In genomic region chr3:57127849-57128566, GRCh38 we compare ENCODE assay signal across 11 cellular contexts. TPM values are rescaled to one million over a fixed set of nuclear protein-coding genes. Genes with fewer than 3 reads are reported as not detected.
DNase-seq lines count a peak whose midpoint lies in the region; TF ChIP-seq lines count a peak whose summit lies in the region.
"Had no signal": no experiment of that assay in that cellular context is flagged by ENCODE, and none has a peak within 500 bp of the region (broad histone marks: within the 10 kb centered on the region; RNA-seq: fewer than 3 reads in every experiment).

No MANE protein-coding gene starts in this region.

- H3K4me3 Mint-ChIP-seq in nephron progenitor cell (peak overlapping the region; percentile 69), immature natural killer cell (no peak overlapping the region)
- H3K4me3 Mint-ChIP-seq: naive thymus-derived CD8-positive, alpha-beta T cell had no signal

- H3K36me3 Mint-ChIP-seq in nephron progenitor cell (ENCODE audit: low read depth) = peaks cover 16% of the 10 kb centered on the region
- H3K36me3 Mint-ChIP-seq in immature natural killer cell = no peaks in the 10 kb centered on the region
- H3K36me3 Mint-ChIP-seq: naive thymus-derived CD8-positive, alpha-beta T cell had no signal

- H3K27ac Mint-ChIP-seq in nephron progenitor cell (peak overlapping the region; percentile 100), immature natural killer cell (no peak overlapping the region)
- H3K27ac Mint-ChIP-seq: naive thymus-derived CD8-positive, alpha-beta T cell had no signal

- DNase-seq in NCI-H82 (lab: John Stamatoyannopoulos, UW) (peak; percentile 94), fibroblast of mammary gland (ENCODE audit: low read depth) (peak; percentile 94), nephron progenitor cell (peak; percentile 37), immature natural killer cell (no peak), HuH-7 (ENCODE audit: low spot score) (no peak), NOMO-1 (lab: John Stamatoyannopoulos, UW; ENCODE audit: unreplicated experiment in 2 of 2) (no peak)
- no peak for DNase-seq in central memory CD4-positive, alpha-beta T cell
- DNase-seq: activated T-cell treated with anti-CD3 and anti-CD28 coated beads for 4 hours; naive thymus-derived CD8-positive, alpha-beta T cell; NCI-H1417 treated with DMSO at 0.1 percent for 48 hours; T1000 had no signal

- peak overlapping the region; percentile 28 for H3K4me3 ChIP-seq in fibroblast of mammary gland (ENCODE audit: control insufficient read depth, low read depth, low read length)

- H3K27me3 Mint-ChIP-seq in nephron progenitor cell (ENCODE audit: low read depth, poor library complexity) = no peaks in the 10 kb centered on the region
- H3K27me3 Mint-ChIP-seq in immature natural killer cell (ENCODE audit: low read depth in 3 of 3) = peaks cover 3 to 6% (median 6%) of the 10 kb centered on the region in 3 donors

- H3K9me3 Mint-ChIP-seq in nephron progenitor cell (no peaks in the 10 kb centered on the region), immature natural killer cell (no peaks in the 10 kb centered on the region)
- H3K9me3 Mint-ChIP-seq: naive thymus-derived CD8-positive, alpha-beta T cell had no signal

- H3K4me1 Mint-ChIP-seq in nephron progenitor cell (peaks cover 97% of the 10 kb centered on the region), immature natural killer cell (peaks cover 5 to 8% of the 10 kb centered on the region in 2 donors)

- TF ChIP-seq CTCF in fibroblast of mammary gland (conservative IDR thresholded peaks at IDR 0.05; ENCODE audit: control insufficient read depth, insufficient read depth, low read depth, low read length) (no peak), nephron progenitor cell (IDR thresholded peaks at IDR 0.05) (no peak)

RNA-seq across cellular contexts. Expression of gene IL17RD, which starts 37.1 kb away (rescaled TPM):
- polyA plus RNA-seq in immature natural killer cell = not detected
- polyA plus RNA-seq: naive thymus-derived CD8-positive, alpha-beta T cell had no signal

Comparison
In these comparisons a context has a peak if more than half of its experiments do, and no peak if none do; other contexts are left out.
1. DNase-seq: peak in NCI-H82 (single experiment), fibroblast of mammary gland (single experiment) and nephron progenitor cell (single experiment); none in immature natural killer cell (0 of 3), HuH-7 (single experiment), central memory CD4-positive, alpha-beta T cell (single experiment) and NOMO-1 (0 of 2).